In genomic region chr22:38461414-38462081, GRCh38 we compare ENCODE assay signal across 2 cellular contexts.
TF ChIP-seq lines count a peak whose summit lies in the region.

No MANE protein-coding gene starts in this region.

TF ChIP-seq in A549, 52 proteins besides CTCF, POLR2A, EP300 and RAD21 (continued from another document):
- TF ChIP-seq E2F6 (IDR thresholded peaks at IDR 0.05; ENCODE audit: borderline replicate concordance, low read depth) (peak; percentile 79), MAX (IDR thresholded peaks at IDR 0.05) (peak; percentile 74)
TF ChIP-seq in A549: peak in this region for 2.

TF ChIP-seq in HCT116, 20 proteins besides CTCF, POLR2A, EP300 and RAD21:
- TF ChIP-seq TCF7L2 (IDR thresholded peaks at IDR 0.05; ENCODE audit: borderline replicate concordance, extremely low read depth, insufficient read depth, insufficient read length) = peak; percentile 50
- no peak for TF ChIP-seq ELF1 (IDR thresholded peaks at IDR 0.05; ENCODE audit: borderline replicate concordance, low read depth)
- TF ChIP-seq CEBPB (IDR thresholded peaks at IDR 0.05; ENCODE audit: low read depth) = no peak
- TF ChIP-seq MAX (IDR thresholded peaks at IDR 0.05) = peak; percentile 86
- TF ChIP-seq ZFX (IDR thresholded peaks at IDR 0.05) = peak; percentile 36; the same call in 1 of the 2 replicates
- peak; percentile 40; the same call in 1 of the 2 replicates for TF ChIP-seq POLR2AphosphoS5 (IDR thresholded peaks at IDR 0.05; ENCODE audit: low read depth, low read length)
- TF ChIP-seq SIN3A (IDR thresholded peaks at IDR 0.05; ENCODE audit: low read depth) = no peak
- peak; percentile 31 for TF ChIP-seq YY1 (IDR thresholded peaks at IDR 0.05; ENCODE audit: extremely low read depth, insufficient replicate concordance, low read depth, low read length)
- TF ChIP-seq SP1 (IDR thresholded peaks at IDR 0.05; ENCODE audit: low read depth) = peak; percentile 84
- TF ChIP-seq CBX3 (IDR thresholded peaks at IDR 0.05; ENCODE audit: low read depth) = peak; percentile 75
